8 cellular contexts compared by ENCODE assay signal in genomic region chr12:68040450-68041075, GRCh38. TPM values are rescaled to one million over a fixed set of nuclear protein-coding genes. Genes with fewer than 3 reads are reported as not detected.
A peak's percentile ranks its signal among the peaks of the same experiment; 100 is the strongest.
DNase-seq lines count a peak whose midpoint lies in the region; TF ChIP-seq lines count a peak whose summit lies in the region.

No MANE protein-coding gene starts in this region.

- H3K9me3 ChIP-seq in GM23248 (ENCODE audit: low read depth) (no peaks in the 10 kb centered on the region), SK-N-SH (no peaks in the 10 kb centered on the region), uterus (no peaks in the 10 kb centered on the region)

- whole genome bisulfite sequencing in GM23248 (ENCODE audit: low coverage in 1 of 2, low lambda C conversion rate in 2 of 2, missing lambda C conversion rate in 2 of 2), 2 experiments, result 26 to 27% methylated on average over 6 of the region's 6 CpGs
- WGBS in SK-N-SH (ENCODE audit: low lambda C conversion rate), result 35% methylated on average over 6 of the region's 6 CpGs

- intact Hi-C loops in Calu3 (cut with micrococcal nuclease; ENCODE audit: unreplicated experiment) (loop anchor here (1.0 kb wide), 1 partner anchor 277 kb away; no protein-coding TSS in a partner anchor), posterior cingulate gyrus (cut with DNase I) (loop anchor here (2.0 to 5.0 kb wide), 3 partner anchors 118 to 276 kb away; partner anchors contain the start of gene IFNG), uterus (cut with DNase I; ENCODE audit: low total_unique reads) (no loop called here)

- no peak for TF ChIP-seq EP300 in SK-N-SH (IDR thresholded peaks at IDR 0.05; ENCODE audit: borderline replicate concordance in 1 of 2, low read depth in 1 of 2, low read length in 1 of 2)

- no peak overlapping the region for H3K4me2 ChIP-seq in GM23248 (ENCODE audit: unreplicated experiment)
- H3K4me2 ChIP-seq in SK-N-SH, result no peak overlapping the region

- H3K27me3 ChIP-seq in GM23248 (replicated peaks; ENCODE audit: insufficient read depth) (no peaks in the 10 kb centered on the region), SK-N-SH (ENCODE audit: insufficient read depth) (no peaks in the 10 kb centered on the region), uterus (no peaks in the 10 kb centered on the region)

- peak; percentile 91 for TF ChIP-seq RAD21 in SK-N-SH (IDR thresholded peaks at IDR 0.05; ENCODE audit: low read length)

- peak; percentile 82 for TF ChIP-seq CTCF in Calu3 (IDR thresholded peaks at IDR 0.05; ENCODE audit: unreplicated experiment)
- peak; percentile 97 for TF ChIP-seq CTCF in SK-N-SH (IDR thresholded peaks at IDR 0.05)
- TF ChIP-seq CTCF in uterus (IDR thresholded peaks at IDR 0.05), result peak; percentile 53 to 72 (median 62)

- no peak overlapping the region for H3K4me3 Mint-ChIP-seq in Calu3 (ENCODE audit: low read depth, unreplicated experiment)
- no peak overlapping the region for H3K4me3 Mint-ChIP-seq in activated naive CD4-positive, alpha-beta T cell treated with anti-CD3 and anti-CD28 coated beads, Interleukin-2, amount 10 ng/mL, durations not matched to agents 7 days and 5 days

- H3F3A ChIP-seq in GM23248 (ENCODE audit: insufficient read depth) (no peaks in the 10 kb centered on the region), SK-N-SH (replicated peaks; ENCODE audit: insufficient read depth) (no peaks in the 10 kb centered on the region)

- in situ Hi-C loops in GM23248 (cut with MboI), result no loop called here

- H3K27ac ChIP-seq in GM23248 (no peak overlapping the region), SK-N-SH (ENCODE audit: low read depth in 2 of 2, low read length in 1 of 2) (no peak overlapping the region), uterus (no peak overlapping the region)

- H3K9me3 Mint-ChIP-seq in Calu3 (ENCODE audit: low read depth, unreplicated experiment), result peaks cover 2% of the 10 kb centered on the region
- no peaks in the 10 kb centered on the region for H3K9me3 Mint-ChIP-seq in activated naive CD4-positive, alpha-beta T cell treated with anti-CD3 and anti-CD28 coated beads, Interleukin-2, amount 10 ng/mL, durations not matched to agents 7 days and 5 days

- H3K9me2 ChIP-seq in GM23248 (ENCODE audit: insufficient read depth), result no peaks in the 10 kb centered on the region
- no peaks in the 10 kb centered on the region for H3K9me2 ChIP-seq in SK-N-SH

- DNase-seq in Calu3, result peak; percentile 74
- peak; percentile 72 for DNase-seq in GM23248
- DNase-seq in NAMALWA (ENCODE audit: low spot score), result peak; percentile 85
- peak; percentile 72 for DNase-seq in SK-N-SH
- DNase-seq in activated naive CD4-positive, alpha-beta T cell treated with anti-CD3 and anti-CD28 coated beads, Interleukin-2, amount 10 ng/mL, durations not matched to agents 7 days and 5 days, result peak; percentile 74
- DNase-seq in glomerular endothelial cell (ENCODE audit: extremely low read depth, low read depth, low spot score), result peak; percentile 34
- peak in 7 of 10 donors; percentile 25 to 86 (median 64) for DNase-seq in posterior cingulate gyrus
- peak; percentile 23 to 57 for DNase-seq in uterus

- BruUV-seq in Calu3 (replicated peaks; lab: Mats Ljungman, UMichigan), result no TSS peak

- POLR2A ChIA-PET in SK-N-SH (lab: Yijun Ruan, JAX), result interaction anchor here (0.7 kb wide), 1 partner anchor 18 kb away, joined by 3 read pairs; no protein-coding TSS in a partner anchor

- no peaks in the 10 kb centered on the region for H4K20me1 ChIP-seq in GM23248 (ENCODE audit: insufficient read depth)
- H4K20me1 ChIP-seq in SK-N-SH (ENCODE audit: insufficient read depth), result no peaks in the 10 kb centered on the region

- H3K27me3 Mint-ChIP-seq in Calu3 (ENCODE audit: unreplicated experiment), result no peaks in the 10 kb centered on the region
- H3K27me3 Mint-ChIP-seq in activated naive CD4-positive, alpha-beta T cell treated with anti-CD3 and anti-CD28 coated beads, Interleukin-2, amount 10 ng/mL, durations not matched to agents 7 days and 5 days, result no peaks in the 10 kb centered on the region

- H2AFZ ChIP-seq in GM23248 (peak overlapping the region; percentile 11; the same call in 1 of the 2 replicates), SK-N-SH (ENCODE audit: low read depth) (peak overlapping the region; percentile 72)

- H3K79me2 ChIP-seq in GM23248 (ENCODE audit: insufficient read depth) (no peaks in the 10 kb centered on the region), SK-N-SH (ENCODE audit: insufficient read depth) (no peaks in the 10 kb centered on the region)

- no peak overlapping the region for H3K27ac Mint-ChIP-seq in Calu3 (ENCODE audit: unreplicated experiment)
- H3K27ac Mint-ChIP-seq in activated naive CD4-positive, alpha-beta T cell treated with anti-CD3 and anti-CD28 coated beads, Interleukin-2, amount 10 ng/mL, durations not matched to agents 7 days and 5 days, result no peak overlapping the region

- no peaks in the 10 kb centered on the region for H3K36me3 ChIP-seq in GM23248 (ENCODE audit: low read depth)
- no peaks in the 10 kb centered on the region for H3K36me3 ChIP-seq in SK-N-SH (replicated peaks in 1 of 2; ENCODE audit: control insufficient read depth in 1 of 2, insufficient read depth in 2 of 2, low read length in 1 of 2)
- H3K36me3 ChIP-seq in uterus, result no peaks in the 10 kb centered on the region

- TF ChIP-seq POLR2A in uterus (IDR thresholded peaks at IDR 0.05), result no peak

- H3K9ac ChIP-seq in GM23248 (no peak overlapping the region), SK-N-SH (no peak overlapping the region)

- no peaks in the 10 kb centered on the region for H3K36me3 Mint-ChIP-seq in Calu3 (ENCODE audit: insufficient read depth, unreplicated experiment)
- H3K36me3 Mint-ChIP-seq in activated naive CD4-positive, alpha-beta T cell treated with anti-CD3 and anti-CD28 coated beads, Interleukin-2, amount 10 ng/mL, durations not matched to agents 7 days and 5 days, result no peaks in the 10 kb centered on the region

- no peaks in the 10 kb centered on the region for H3K4me1 ChIP-seq in GM23248 (ENCODE audit: insufficient read depth)
- no peaks in the 10 kb centered on the region; a peak in 1 of 4 replicates for H3K4me1 ChIP-seq in SK-N-SH (ENCODE audit: control insufficient read depth in 1 of 2, insufficient read depth in 2 of 2, low read depth in 1 of 2, low read length in 1 of 2)
- no peaks in the 10 kb centered on the region for H3K4me1 ChIP-seq in uterus

- no peak overlapping the region for H3K4me3 ChIP-seq in GM23248
- no peak overlapping the region; a peak in 1 of 4 replicates for H3K4me3 ChIP-seq in SK-N-SH (ENCODE audit: low read depth in 2 of 2, low read length in 1 of 2)
- no peak overlapping the region for H3K4me3 ChIP-seq in uterus

- H3K4me1 Mint-ChIP-seq in Calu3 (ENCODE audit: low read depth, unreplicated experiment), result no peaks in the 10 kb centered on the region
- peaks cover 21% of the 10 kb centered on the region for H3K4me1 Mint-ChIP-seq in activated naive CD4-positive, alpha-beta T cell treated with anti-CD3 and anti-CD28 coated beads, Interleukin-2, amount 10 ng/mL, durations not matched to agents 7 days and 5 days

- CTCF ChIA-PET in Calu3 (lab: Charles Lee) (interaction anchor here (0.7 to 2.1 kb wide), 6 partner anchors 73 to 192 kb away, joined by 3 to 22 read pairs (median 4); no protein-coding TSS in a partner anchor), SK-N-SH (lab: Yijun Ruan, JAX) (interaction anchor here (0.6 to 2.7 kb wide), 41 partner anchors 9 to 1679 kb away, joined by 3 to 19 read pairs (median 4); partner anchors contain the start of gene IL26)
- CTCF ChIA-PET in activated naive CD4-positive, alpha-beta T cell treated with anti-CD3 and anti-CD28 coated beads, Interleukin-2, amount 10 ng/mL, durations not matched to agents 7 days and 5 days (lab: Charles Lee), result interaction anchor here (0.6 to 8.1 kb wide), 60 partner anchors 9 to 684 kb away, joined by 3 to 157 read pairs (median 4); partner anchors contain the start of genes IFNG, IFNG-AS1 and NUP107

TF ChIP-seq in SK-N-SH, 30 proteins besides CTCF, POLR2A, EP300 and RAD21 (continues in another document):
- TF ChIP-seq SIN3A (IDR thresholded peaks at IDR 0.05; ENCODE audit: borderline replicate concordance, low read depth, low read length) (no peak), ZBTB33 (IDR thresholded peaks at IDR 0.05; ENCODE audit: borderline replicate concordance, low read depth) (no peak), ELF1 (IDR thresholded peaks at IDR 0.05) (no peak), POLR2AphosphoS5 (IDR thresholded peaks at IDR 0.05; ENCODE audit: low read depth, low read length) (no peak), RFX5 (IDR thresholded peaks at IDR 0.05; ENCODE audit: low read length) (0 out of 2 replicates have a peak, but pooled peaks have one; percentile 20)

RNA-seq across cellular contexts. Expression of gene IFNG-AS1, which starts 51.3 kb away (rescaled TPM):
- total RNA-seq in Calu3 (2022), result not detected in 2 replicates
- not detected in 2 replicates for total RNA-seq in GM23248 (2014; rRNA removed; shearing (Covaris generic))
- not detected in 2 replicates for polyA plus RNA-seq in GM23248 (2016; fragmentation: Nextera tagmentation; extraction: Ambion mirVana)
- polyA plus RNA-seq in SK-N-SH (2012; rRNA removed), result not detected in 2 replicates
- 0.01 TPM in 1 of 2 replicates, not detected in the other for polyA plus RNA-seq in SK-N-SH (2012; cell fraction: cytosol; rRNA removed)
- polyA plus RNA-seq in SK-N-SH (2012; cell fraction: nucleus; rRNA removed), result not detected in 2 replicates
- not detected in 2 replicates for total RNA-seq in glomerular endothelial cell
- total RNA-seq in uterus, result not detected

Comparison
In these comparisons a context has a peak if more than half of its experiments do, and no peak if none do; other contexts are left out.
1. DNase-seq: peak in every context shown above with its lines; median percentile 85 in NAMALWA; 74 in Calu3; 74 in activated naive CD4-positive, alpha-beta T cell treated with anti-CD3 and anti-CD28 coated beads, Interleukin-2, amount 10 ng/mL, durations not matched to agents 7 days and 5 days; 72 in GM23248; 72 in SK-N-SH; 64 in posterior cingulate gyrus; 40 in uterus; 34 in glomerular endothelial cell.